In genomic region chr4:142405021-142405991, GRCh38 we compare ENCODE assay signal across 1 cellular context.
TF ChIP-seq lines count a peak whose summit lies in the region.

No MANE protein-coding gene starts in this region.

TF ChIP-seq in WTC11, 78 proteins besides CTCF, POLR2A, EP300 and RAD21 (continued from another document):
- TF ChIP-seq ZNF263 (CRISPR knock-in tag; IDR thresholded peaks at IDR 0.05; ENCODE audit: low read depth) = no peak
- TF ChIP-seq E2F5 (CRISPR knock-in tag; IDR thresholded peaks at IDR 0.05) = no peak
- peak; percentile 39; the same call in 1 of the 2 replicates for TF ChIP-seq USF2 (CRISPR knock-in tag; IDR thresholded peaks at IDR 0.05)
- no peak for TF ChIP-seq IRF1 (CRISPR knock-in tag; IDR thresholded peaks at IDR 0.05)
- no peak for TF ChIP-seq ZNF425 (CRISPR knock-in tag; conservative IDR thresholded peaks at IDR 0.05)
